Comparison of ENCODE assay signal across 8 cellular contexts in the genomic region with DNA sequence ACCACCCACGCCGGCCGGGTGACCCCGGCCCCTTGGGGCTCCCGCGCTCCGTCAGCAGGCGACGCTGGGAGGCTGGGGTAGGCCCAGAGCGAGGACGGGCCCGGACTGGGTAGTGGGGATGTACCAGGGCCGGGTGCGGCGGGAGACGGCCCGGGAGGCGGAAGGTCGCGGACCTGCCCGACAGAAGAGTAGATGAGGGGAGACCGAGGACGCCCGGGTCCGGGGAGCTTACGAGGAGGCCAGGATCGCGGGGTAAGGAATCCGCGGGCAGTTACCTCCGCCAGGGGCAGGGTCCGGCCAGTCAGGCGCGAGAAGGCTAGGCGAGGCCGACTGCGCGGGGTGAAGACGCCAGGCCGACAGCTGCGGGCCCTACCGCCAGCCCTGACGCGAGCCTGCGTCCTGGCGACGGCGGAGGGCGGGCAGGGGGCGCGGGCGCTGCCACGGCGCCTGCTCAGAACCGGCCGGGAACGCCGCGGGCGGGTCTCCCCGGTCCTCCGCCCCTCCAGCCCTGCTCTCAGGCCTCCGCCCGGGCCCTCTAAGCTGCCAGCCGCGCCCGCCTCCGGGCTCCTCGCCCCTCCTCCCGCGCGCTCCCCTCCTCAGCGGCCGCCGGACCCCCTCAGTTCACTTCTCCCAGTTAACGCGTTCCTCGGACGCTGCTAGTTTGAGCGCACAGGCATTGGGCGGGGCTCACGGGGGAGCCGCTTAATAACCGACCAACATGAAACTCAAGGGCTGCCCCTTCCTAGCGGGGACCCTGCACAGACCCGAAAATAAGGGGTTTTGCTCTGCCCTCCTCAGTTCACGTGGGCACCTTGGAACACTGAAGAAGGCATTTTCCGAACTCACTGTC. TPM values are rescaled to one million over a fixed set of nuclear protein-coding genes. Genes with fewer than 3 reads are reported as not detected.
DNase-seq lines count a peak whose midpoint lies in the region; ATAC-seq and TF ChIP-seq lines count a peak whose summit lies in the region.

A gene (minus strand): TSS at position 407 of the 850 bp plus-strand sequence. CDS start 1,678 bp downstream, outside the sequence.

- ATAC-seq in GM19043 (IDR thresholded peaks at IDR 0.05; ENCODE audit: low read depth, unreplicated experiment) (peak; percentile 73), HG03342 (IDR thresholded peaks at IDR 0.05; ENCODE audit: unreplicated experiment) (peak; percentile 80), lung (ENCODE audit: insufficient read depth, low FRiP score) (peak; percentile 97)

- H3K36me3 ChIP-seq in BE2C (no peaks in the 10 kb centered on the region), ectodermal cell (ENCODE audit: control insufficient read depth, insufficient read depth, low read length) (no peaks in the 10 kb centered on the region), lung (ENCODE audit: control insufficient read depth in 2 of 2, insufficient read depth in 2 of 2, low read length in 2 of 2) (no peaks in the 10 kb centered on the region)

- TF ChIP-seq CTCF in BE2C (IDR thresholded peaks at IDR 0.05; ENCODE audit: low read depth, low read length) (no peak), lung (IDR thresholded peaks at IDR 0.05; ENCODE audit: control extremely low read depth, extremely low read depth) (no peak)

- H3K4me1 ChIP-seq in BE2C: no peaks in the 10 kb centered on the region; the same call in 1 of the 2 replicates
- no peaks in the 10 kb centered on the region for H3K4me1 ChIP-seq in ectodermal cell (ENCODE audit: control insufficient read depth, insufficient read depth, low read length)
- peaks cover 2 to 3% of the 10 kb centered on the region in 2 donors for H3K4me1 ChIP-seq in lung (ENCODE audit: control insufficient read depth in 2 of 2, insufficient read depth in 2 of 2, low read length in 2 of 2)

- no peaks in the 10 kb centered on the region for H3K9me3 ChIP-seq in BE2C
- H3K9me3 ChIP-seq in ectodermal cell (ENCODE audit: control insufficient read depth, low read length): no peaks in the 10 kb centered on the region
- H3K9me3 ChIP-seq in lung (ENCODE audit: control insufficient read depth in 2 of 2, insufficient read depth in 1 of 2, low read length in 1 of 2): no peaks in the 10 kb centered on the region

- no peaks in the 10 kb centered on the region for H3K27me3 ChIP-seq in BE2C
- H3K27me3 ChIP-seq in ectodermal cell (ENCODE audit: control insufficient read depth, insufficient read depth, low read length, poor library complexity, severe bottlenecking): no peaks in the 10 kb centered on the region
- no peaks in the 10 kb centered on the region for H3K27me3 ChIP-seq in lung (ENCODE audit: control insufficient read depth, insufficient read depth)

- WGBS in ectodermal cell, 2 experiments: 1% methylated on average over 88 of the region's 88 CpGs
- WGBS in lung, 2 donors: 1% methylated on average over 47 to 88 of the region's 88 CpGs

- H3K4me3 ChIP-seq in BE2C (ENCODE audit: low read depth, low read length) (peak within 1 kb of the TSS; percentile 73), ectodermal cell (ENCODE audit: insufficient read depth, low read depth, low read length) (peak within 1 kb of the TSS; percentile 83), lung (peak within 1 kb of the TSS; percentile 96)

- H3K27ac ChIP-seq in ectodermal cell (ENCODE audit: insufficient read depth, low read depth, low read length, poor library complexity, severe bottlenecking) (peak within 1 kb of the TSS; percentile 93), lung (ENCODE audit: low read depth in 1 of 2, low read length in 1 of 2) (peak within 1 kb of the TSS; percentile 91 to 97)

- peak; percentile 88 for DNase-seq in BE2C
- peak; percentile 73 to 96 for DNase-seq in NCI-H526 (lab: John Stamatoyannopoulos, UW)
- DNase-seq in activated CD4-positive, alpha-beta T cell treated with anti-CD3 and anti-CD28 coated beads, Interleukin-2, amount 50 U/mL, for 48 hours: peak; percentile 61 to 72
- peak; percentile 72 for DNase-seq in lung (ENCODE audit: low spot score)
- peak; percentile 9 to 68 (median 39) for DNase-seq in stimulated activated CD4-positive, alpha-beta T cell treated with anti-CD3 and anti-CD28 coated beads, TNF-alpha, amount 100 ng/mL, for 24 hours (ENCODE audit: low read depth in 3 of 3)

RNA-seq across cellular contexts. Expression of the gene that starts here (rescaled TPM):
- 8.7 TPM for polyA plus RNA-seq in BE2C (2012; ENCODE audit: insufficient read depth, insufficient read length, low read depth)
- polyA plus RNA-seq in ectodermal cell (2013, experiment 1 of 4): 18.6 TPM
- 24.1 TPM for polyA plus RNA-seq in ectodermal cell (2013, experiment 2 of 4)
- polyA plus RNA-seq in ectodermal cell (2013, experiment 3 of 4): 14.6 TPM
- polyA plus RNA-seq in ectodermal cell (2013, experiment 4 of 4): 20.9 TPM
- total RNA-seq in lung: 10 to 100 TPM; 21.6 to 66.4 TPM
- 1 to 10 TPM; 2.5 to 3.5 TPM for polyA plus RNA-seq in lung

Comparison
In these comparisons a context has a peak if more than half of its experiments do, and no peak if none do; other contexts are left out.
1. Peak in every context shown above with its lines: DNase-seq, ATAC-seq, H3K4me3 ChIP-seq and H3K27ac ChIP-seq.